Comparison of ENCODE assay signal across 30 cellular contexts in genomic region chr15:77667351-77667750, GRCh38. TPM values are rescaled to one million over a fixed set of nuclear protein-coding genes. Genes with fewer than 3 reads are reported as not detected.
"Had no signal": no experiment of that assay in that cellular context is flagged by ENCODE, and none has a peak within 500 bp of the region (broad histone marks: within the 10 kb centered on the region; RNA-seq: fewer than 3 reads in every experiment).

No MANE protein-coding gene starts in this region.

- H3K4me3 ChIP-seq: SK-N-MC had no signal

- ATAC-seq: activated CD8-positive, alpha-beta memory T cell treated with anti-CD3 and anti-CD28 coated beads, Interleukin-2, amount 10 ng/mL, durations not matched to agents 7 days and 5 days; activated naive CD4-positive, alpha-beta T cell treated with anti-CD3 and anti-CD28 coated beads, Interleukin-2, amount 50 U/mL, for 72 hours; activated naive CD8-positive, alpha-beta T cell treated with anti-CD3 and anti-CD28 coated beads, Interleukin-2, amount 50 U/mL, for 24 hours; PC-3; T-cell had no signal

- H3K36me3 Mint-ChIP-seq: activated CD8-positive, alpha-beta memory T cell treated with anti-CD3 and anti-CD28 coated beads, Interleukin-2, amount 10 ng/mL, durations not matched to agents 7 days and 5 days; activated naive CD4-positive, alpha-beta T cell treated with anti-CD3 and anti-CD28 coated beads, Interleukin-2, amount 50 U/mL, for 72 hours; T-cell had no signal

- DNase-seq: activated B cell treated with CpG ODN at 0.5 μM for 24 hours; activated CD4-positive, alpha-beta T cell treated with anti-CD3 and anti-CD28 coated beads for 1 hour; activated CD4-positive, alpha-beta T cell treated with anti-CD3 and anti-CD28 coated beads, Interleukin-2, amount 10 ng/mL, durations not matched to agents 24 days and 14 days; activated CD4-positive, alpha-beta T cell treated with anti-CD3 and anti-CD28 coated beads, Interleukin-2, amount 50 U/mL, for 48 hours; activated CD8-positive, alpha-beta memory T cell treated with anti-CD3 and anti-CD28 coated beads, Interleukin-2, amount 10 ng/mL, durations not matched to agents 7 days and 5 days; activated effector memory CD4-positive, alpha-beta T cell treated with anti-CD3 and anti-CD28 coated beads, Interleukin-2, amount 50 U/mL, for 16 hours; activated naive CD4-positive, alpha-beta T cell treated with Interleukin-2 at 50 U/mL for 16 hours; activated naive CD8-positive, alpha-beta T cell treated with anti-CD3 and anti-CD28 coated beads, Interleukin-2, amount 50 U/mL, for 24 hours; activated T-cell treated with anti-CD3 and anti-CD28 coated beads, Interleukin-2, amount 50 U/mL, for 24 hours; amniotic stem cell; brain microvascular endothelial cell; caudate nucleus; Kasumi-1; KBM-7; NCI-H1048; NCI-H146; NCI-H187 treated with DMSO at 0.1 percent for 48 hours; NCI-H2081 treated with DMSO at 0.1 percent for 48 hours; NCI-H2171 treated with DMSO at 0.1 percent for 48 hours; NCI-H510A treated with DMSO at 0.1 percent for 48 hours; NCI-H69; PC-3; SHP77 treated with DMSO at 0.1 percent for 48 hours; T-cell; T-helper 2 cell; T1000 had no signal

- H3K27me3 ChIP-seq: brain microvascular endothelial cell had no signal

- H3K36me3 ChIP-seq: brain microvascular endothelial cell had no signal

- H3K4me1 Mint-ChIP-seq: activated B cell treated with CpG ODN at 0.5 μM for 24 hours; activated CD4-positive, alpha-beta T cell treated with anti-CD3 and anti-CD28 coated beads, Interleukin-2, amount 10 ng/mL, durations not matched to agents 24 days and 14 days; activated CD8-positive, alpha-beta memory T cell treated with anti-CD3 and anti-CD28 coated beads, Interleukin-2, amount 10 ng/mL, durations not matched to agents 7 days and 5 days; activated naive CD8-positive, alpha-beta T cell treated with anti-CD3 and anti-CD28 coated beads, Interleukin-2, amount 50 U/mL, for 24 hours; T-cell had no signal

- H3K4me3 Mint-ChIP-seq: activated B cell treated with CpG ODN at 0.5 μM for 24 hours; activated CD4-positive, alpha-beta T cell treated with anti-CD3 and anti-CD28 coated beads, Interleukin-2, amount 10 ng/mL, durations not matched to agents 24 days and 14 days; activated CD8-positive, alpha-beta memory T cell treated with anti-CD3 and anti-CD28 coated beads, Interleukin-2, amount 10 ng/mL, durations not matched to agents 7 days and 5 days; activated naive CD8-positive, alpha-beta T cell treated with anti-CD3 and anti-CD28 coated beads, Interleukin-2, amount 50 U/mL, for 24 hours; activated T-cell treated with anti-CD3 and anti-CD28 coated beads, Interleukin-2, amount 50 U/mL, for 24 hours; T-cell had no signal

- FAIRE-seq: astrocyte, TTC549 had no signal

- H3K27ac ChIP-seq: brain microvascular endothelial cell, SK-N-MC had no signal

- H3K9me3 Mint-ChIP-seq: activated B cell treated with CpG ODN at 0.5 μM for 24 hours; activated CD4-positive, alpha-beta T cell treated with anti-CD3 and anti-CD28 coated beads, Interleukin-2, amount 10 ng/mL, durations not matched to agents 24 days and 14 days; activated naive CD4-positive, alpha-beta T cell treated with anti-CD3 and anti-CD28 coated beads, Interleukin-2, amount 50 U/mL, for 72 hours; activated naive CD8-positive, alpha-beta T cell treated with anti-CD3 and anti-CD28 coated beads, Interleukin-2, amount 50 U/mL, for 24 hours; activated T-cell treated with anti-CD3 and anti-CD28 coated beads, Interleukin-2, amount 50 U/mL, for 24 hours; T-cell had no signal

- H3K27ac Mint-ChIP-seq: activated B cell treated with CpG ODN at 0.5 μM for 24 hours; activated CD4-positive, alpha-beta T cell treated with anti-CD3 and anti-CD28 coated beads, Interleukin-2, amount 10 ng/mL, durations not matched to agents 24 days and 14 days; activated CD8-positive, alpha-beta memory T cell treated with anti-CD3 and anti-CD28 coated beads, Interleukin-2, amount 10 ng/mL, durations not matched to agents 7 days and 5 days; activated naive CD4-positive, alpha-beta T cell treated with anti-CD3 and anti-CD28 coated beads, Interleukin-2, amount 50 U/mL, for 72 hours; activated naive CD8-positive, alpha-beta T cell treated with anti-CD3 and anti-CD28 coated beads, Interleukin-2, amount 50 U/mL, for 24 hours; activated T-cell treated with anti-CD3 and anti-CD28 coated beads, Interleukin-2, amount 50 U/mL, for 24 hours; T-cell had no signal

RNA-seq across cellular contexts. Expression of gene LINGO1, which starts 34.6 kb away (rescaled TPM):
- total RNA-seq: activated B cell treated with CpG ODN at 0.5 μM for 24 hours; activated CD4-positive, alpha-beta T cell treated with anti-CD3 and anti-CD28 coated beads, Interleukin-2, amount 10 ng/mL, durations not matched to agents 24 days and 14 days; activated CD8-positive, alpha-beta memory T cell treated with anti-CD3 and anti-CD28 coated beads, Interleukin-2, amount 10 ng/mL, durations not matched to agents 7 days and 5 days; activated naive CD4-positive, alpha-beta T cell treated with anti-CD3 and anti-CD28 coated beads, Interleukin-2, amount 50 U/mL, for 72 hours; PC-3 had no signal
